Comparison of ENCODE assay signal across 33 cellular contexts in the genomic region with DNA sequence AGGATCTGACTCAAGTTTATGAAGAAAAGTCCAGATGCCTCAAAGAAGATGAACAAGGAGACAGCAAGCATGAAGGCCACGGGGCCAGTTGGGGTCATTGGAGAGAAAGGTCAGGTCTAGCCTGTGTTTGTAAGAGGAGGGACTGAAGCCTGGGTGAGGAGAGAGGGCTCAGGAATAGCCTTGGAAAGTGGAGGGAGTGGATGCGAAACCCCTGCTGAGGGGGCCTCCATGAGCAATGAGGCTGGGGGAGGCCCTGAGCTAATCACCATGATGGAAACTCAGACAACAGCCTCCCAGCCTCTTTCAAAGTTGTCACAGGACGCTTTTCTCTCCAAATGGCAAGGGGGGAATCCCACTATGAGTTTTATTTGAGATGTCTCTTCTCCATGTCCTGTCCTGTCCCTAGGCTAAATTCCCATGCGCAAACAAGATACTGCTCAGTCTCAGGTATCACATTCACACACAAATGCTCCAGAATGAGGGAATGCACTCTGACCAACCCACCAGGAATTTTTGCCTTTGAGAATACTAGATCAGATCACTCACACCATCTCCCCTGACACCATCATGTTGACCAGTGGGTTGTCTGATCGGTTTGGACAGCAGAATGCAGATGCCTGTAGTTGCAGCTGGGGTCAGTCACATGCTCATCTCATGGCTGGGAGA.
"Had no signal": no experiment of that assay in that cellular context is flagged by ENCODE, and none has a peak within 500 bp of the region (broad histone marks: within the 10 kb centered on the region; RNA-seq: fewer than 3 reads in every experiment).

No MANE protein-coding gene starts in this region.

- H3K36me3 Mint-ChIP-seq: activated naive CD8-positive, alpha-beta T cell; brain; WTC11 had no signal

- H3K9me3 ChIP-seq: MG63 had no signal

- H3K36me3 ChIP-seq: MG63 had no signal

- H3K4me3 Mint-ChIP-seq: activated CD4-positive, alpha-beta T cell treated with anti-CD3 and anti-CD28 coated beads, Interleukin-2, amount 10 ng/mL, durations not matched to agents 24 days and 14 days; activated naive CD4-positive, alpha-beta T cell treated with anti-CD3 and anti-CD28 coated beads for 36 hours; activated naive CD8-positive, alpha-beta T cell; activated T-helper 17 cell treated with anti-CD3 and anti-CD28 coated beads, Interleukin-2, amount 50 U/mL, for 72 hours; brain; central memory CD8-positive, alpha-beta T cell; T-helper 17 cell; WTC11 had no signal

- H3K4me1 Mint-ChIP-seq: activated CD4-positive, alpha-beta T cell treated with anti-CD3 and anti-CD28 coated beads, Interleukin-2, amount 10 ng/mL, durations not matched to agents 24 days and 14 days; activated T-helper 17 cell treated with anti-CD3 and anti-CD28 coated beads, Interleukin-2, amount 50 U/mL, for 72 hours; central memory CD8-positive, alpha-beta T cell; T-helper 17 cell had no signal

- H3K4me3 ChIP-seq: MG63 had no signal

- H3K27me3 ChIP-seq: MG63 had no signal

- H3K9ac ChIP-seq: KMS-11 had no signal

- H3K27ac Mint-ChIP-seq: activated CD4-positive, alpha-beta T cell treated with anti-CD3 and anti-CD28 coated beads, Interleukin-2, amount 10 ng/mL, durations not matched to agents 24 days and 14 days; activated naive CD4-positive, alpha-beta T cell treated with anti-CD3 and anti-CD28 coated beads for 36 hours; activated naive CD8-positive, alpha-beta T cell; activated T-helper 17 cell treated with anti-CD3 and anti-CD28 coated beads, Interleukin-2, amount 50 U/mL, for 72 hours; brain; T-helper 17 cell; WTC11 had no signal

- H3K27ac ChIP-seq: KMS-11 had no signal

- ATAC-seq: activated T-helper 17 cell treated with anti-CD3 and anti-CD28 coated beads, Interleukin-2, amount 50 U/mL, for 72 hours; PC-3; T-helper 17 cell; WTC11 had no signal

- H3K4me2 ChIP-seq: KMS-11 had no signal

- FAIRE-seq: astrocyte, RCC 7860 had no signal

- H3K9me3 Mint-ChIP-seq: activated CD4-positive, alpha-beta T cell treated with anti-CD3 and anti-CD28 coated beads, Interleukin-2, amount 10 ng/mL, durations not matched to agents 24 days and 14 days; activated naive CD4-positive, alpha-beta T cell treated with anti-CD3 and anti-CD28 coated beads for 36 hours; activated T-helper 17 cell treated with anti-CD3 and anti-CD28 coated beads, Interleukin-2, amount 50 U/mL, for 72 hours; central memory CD8-positive, alpha-beta T cell; WTC11 had no signal

- DNase-seq: activated CD4-positive, alpha-beta T cell treated with anti-CD3 and anti-CD28 coated beads for 1 hour; activated CD4-positive, alpha-beta T cell treated with anti-CD3 and anti-CD28 coated beads, Interleukin-2, amount 10 ng/mL, durations not matched to agents 24 days and 14 days; activated CD4-positive, alpha-beta T cell treated with anti-CD3 and anti-CD28 coated beads, Interleukin-2, amount 50 U/mL, for 48 hours; activated gamma-delta T cell; activated naive CD4-positive, alpha-beta T cell treated with anti-CD3 and anti-CD28 coated beads for 36 hours; activated T-cell treated with anti-CD3 and anti-CD28 coated beads for 4 hours; activated T-cell treated with anti-CD3 and anti-CD28 coated beads, Interleukin-2, amount 50 U/mL, for 48 hours; amygdala; MG63; MV-4-11; NCI-H1092 treated with DMSO at 0.1 percent for 48 hours; NCI-H1417 treated with DMSO at 0.1 percent for 48 hours; NCI-H1694; NCI-H2029; NCI-H2107; NCI-H2171 treated with DMSO at 0.1 percent for 48 hours; NCI-H345; NCI-H510A; NCI-H526 treated with DMSO at 0.1 percent for 48 hours; NCI-H82; NK-92 treated with Interleukin-12 subunit alpha and Interleukin-12 subunit beta, amount 100 ng/mL, for 24 hours; PC-3; SHP77 treated with DMSO at 0.1 percent for 48 hours; T-helper 17 cell; T-helper 9 cell had no signal
